Comparison of ENCODE assay signal across 1 cellular context in the genomic region with DNA sequence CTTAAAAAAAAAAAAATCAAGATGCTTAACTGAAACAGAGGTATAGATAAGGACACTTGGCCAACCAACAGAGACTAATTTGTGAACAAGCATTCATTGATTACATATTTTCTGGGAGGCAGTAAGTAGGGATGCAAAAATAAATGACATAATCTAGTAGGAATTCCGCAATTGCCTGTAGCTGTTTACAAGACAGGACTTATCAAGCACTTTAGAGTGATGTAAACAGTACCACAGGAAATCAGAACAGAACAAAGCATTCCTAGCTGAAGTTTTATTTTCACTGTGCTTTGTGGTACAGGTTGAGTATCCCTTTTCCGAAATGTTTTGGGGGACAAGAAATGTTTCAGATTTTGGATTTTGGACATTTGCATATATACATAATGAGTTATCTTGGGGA.
TF ChIP-seq lines count a peak whose summit lies in the region.

No MANE protein-coding gene starts in this region.

TF ChIP-seq in SK-N-SH treated with all-trans-retinoic acid at 6 μM for 48 hours, 23 proteins besides CTCF, POLR2A, EP300 and RAD21 (continued from another document):
- TF ChIP-seq ZNF70 (CRISPR knock-in tag; IDR thresholded peaks at IDR 0.05) (no peak), ISL1 (CRISPR knock-in tag; IDR thresholded peaks at IDR 0.05) (no peak), PPARA (CRISPR knock-in tag; IDR thresholded peaks at IDR 0.05; ENCODE audit: borderline replicate concordance) (no peak), ZNF8 (CRISPR knock-in tag; IDR thresholded peaks at IDR 0.05) (no peak), TOX (CRISPR knock-in tag; IDR thresholded peaks at IDR 0.05; ENCODE audit: borderline replicate concordance) (no peak), OSR1 (CRISPR knock-in tag; IDR thresholded peaks at IDR 0.05) (no peak)
TF ChIP-seq in SK-N-SH treated with all-trans-retinoic acid at 6 μM for 48 hours: peak in this region for 0.
